Comparison of ENCODE assay signal across 17 cellular contexts in genomic region chr22:20953668-20954500, GRCh38. TPM values are rescaled to one million over a fixed set of nuclear protein-coding genes. Genes with fewer than 3 reads are reported as not detected.
DNase-seq lines count a peak whose midpoint lies in the region; ATAC-seq and TF ChIP-seq lines count a peak whose summit lies in the region.
"Had no signal": no experiment of that assay in that cellular context is flagged by ENCODE, and none has a peak within 500 bp of the region (broad histone marks: within the 10 kb centered on the region; RNA-seq: fewer than 3 reads in every experiment).

No MANE protein-coding gene starts in this region.

- no peak overlapping the region for H2AK9ac ChIP-seq in IMR-90 (replicated peaks; ENCODE audit: low read depth, low read length, poor library complexity)

- POLR2A ChIA-PET in AG04449 (lab: Yijun Ruan, JAX) (no interaction called here), IMR-90 (lab: Charles Lee; ENCODE audit: unreplicated experiment) (no interaction called here)

- DNase-seq in AG04449 (ENCODE audit: low read depth, low spot score) (peak; percentile 19), IMR-90 (peak; percentile 47), colonic mucosa (no peak), mucosa of descending colon (peak in 2 of 3 donors; percentile 32 to 37), MG63 (no peak), NCI-H1694 (lab: John Stamatoyannopoulos, UW) (no peak)
- DNase-seq: activated CD4-positive, CD25-positive, alpha-beta regulatory T cell treated with anti-CD3 and anti-CD28 coated beads, Interleukin-2, amount 50 U/mL, for 72 hours; activated effector memory CD4-positive, alpha-beta T cell treated with Interleukin-2 at 50 U/mL for 16 hours; naive B cell; NCI-H446; stimulated activated CD4-positive, alpha-beta T cell treated with anti-CD3 and anti-CD28 coated beads, Interleukin-15, amount 100 ng/mL, for 24 hours; stimulated activated naive CD4-positive, alpha-beta T cell had no signal

- H3K36me3 ChIP-seq in IMR-90 (ENCODE audit: control insufficient read depth, insufficient read depth, low read length) (peaks cover 39% of the 10 kb centered on the region), colonic mucosa (no peaks in the 10 kb centered on the region), mucosa of descending colon (ENCODE audit: low read depth) (peaks cover 5% of the 10 kb centered on the region), MG63 (peaks cover 52% of the 10 kb centered on the region)

- peak overlapping the region; percentile 50; the same call in 1 of the 2 replicates for H3K27ac ChIP-seq in IMR-90 (ENCODE audit: insufficient read depth, low read length)
- H3K27ac ChIP-seq in colonic mucosa: peak overlapping the region; percentile 78
- H3K27ac ChIP-seq: C4-2B, SJSA1 had no signal

- in situ Hi-C loops in IMR-90 (cut with MboI; ENCODE audit: low sequenced_read_pairs): no loop called here

- H3K79me1 ChIP-seq in IMR-90 (ENCODE audit: low read depth in 1 of 2, low read length in 2 of 2): peaks cover 27 to 72% of the 10 kb centered on the region in 2 experiments

- H3K23ac ChIP-seq in IMR-90 (ENCODE audit: low read depth, low read length): no peak overlapping the region

- H3K9ac ChIP-seq in IMR-90 (ENCODE audit: low read depth, low read length) (no peak overlapping the region), colonic mucosa (ENCODE audit: low read depth in 2 of 2, low read length in 2 of 2) (peak overlapping the region in 1 of 2 donors; percentile 73)

- H2BK15ac ChIP-seq in IMR-90 (ENCODE audit: low read depth, low read length): no peak overlapping the region

- BruUV-seq in IMR-90 (replicated peaks; lab: Mats Ljungman, UMichigan): no TSS peak

- no peak overlapping the region for H3K18ac ChIP-seq in IMR-90 (ENCODE audit: low read depth, low read length)

- no peak overlapping the region for H3K4me3 ChIP-seq in AG04449 (ENCODE audit: low read depth, low read length)
- no peak overlapping the region for H3K4me3 ChIP-seq in IMR-90 (ENCODE audit: insufficient read depth, low read depth, low read length)
- H3K4me3 ChIP-seq in colonic mucosa: no peak overlapping the region
- H3K4me3 ChIP-seq in mucosa of descending colon: no peak overlapping the region
- no peak overlapping the region for H3K4me3 ChIP-seq in MG63
- H3K4me3 ChIP-seq: HAP-1, SJSA1 had no signal

- H3K4ac ChIP-seq in IMR-90 (ENCODE audit: low read depth, low read length): peak overlapping the region; percentile 41; the same call in 1 of the 2 replicates

- TF ChIP-seq POLR2A in IMR-90 (IDR thresholded peaks at IDR 0.05; ENCODE audit: low read depth, low read length): no peak

- dilution Hi-C loops in IMR-90 (cut with HindIII; ENCODE audit: low sequenced_read_pairs, unreplicated experiment): no loop called here

- H3K4me2 ChIP-seq in IMR-90 (ENCODE audit: low read depth, low read length): no peak overlapping the region

- H3K4me1 ChIP-seq in IMR-90 (ENCODE audit: control insufficient read depth, insufficient read depth, low read length) (peaks cover 6% of the 10 kb centered on the region; the same call in 1 of the 2 replicates), colonic mucosa (peaks cover 17% of the 10 kb centered on the region), mucosa of descending colon (ENCODE audit: low read depth) (peaks cover 74% of the 10 kb centered on the region)

- CTCF ChIA-PET in AG04449 (lab: Yijun Ruan, JAX): interaction anchor here (1.1 to 7.1 kb wide), 8 partner anchors 7 to 73 kb away, joined by 3 to 54 read pairs (median 4); partner anchors contain the start of genes CRKL and LZTR1
- CTCF ChIA-PET in IMR-90 (lab: Yijun Ruan, JAX): interaction anchor here (0.5 kb wide), 1 partner anchor 9 kb away, joined by 5 read pairs; no protein-coding TSS in a partner anchor

- 100% methylated on average over 1 of the region's 8 CpGs; no CpG with 5 or more reads in 1 of the 2 experiments for WGBS in IMR-90 (ENCODE audit: extremely low coverage in 2 of 2, insufficient read length in 1 of 2), 2 experiments

- ATAC-seq in IMR-90 (ENCODE audit: low read depth): no peak
- ATAC-seq in mucosa of descending colon: no peak
- no peak for ATAC-seq in GM19395 (IDR thresholded peaks at IDR 0.05; ENCODE audit: unreplicated experiment)
- no peak for ATAC-seq in GM19324 (IDR thresholded peaks at IDR 0.05; ENCODE audit: low FRiP score, unreplicated experiment)

- H3K9me1 ChIP-seq in IMR-90 (ENCODE audit: insufficient read depth, low read length): peaks cover 22% of the 10 kb centered on the region

- H4K5ac ChIP-seq in IMR-90 (ENCODE audit: low read depth, low read length): no peak overlapping the region

- H3K14ac ChIP-seq in IMR-90 (replicated peaks; ENCODE audit: low read depth, low read length): no peak overlapping the region

- H2AK5ac ChIP-seq in IMR-90 (ENCODE audit: low read depth, low read length): no peak overlapping the region

- peaks cover 56% of the 10 kb centered on the region for H4K20me1 ChIP-seq in IMR-90 (ENCODE audit: insufficient read depth, low read length)

- H4K8ac ChIP-seq in IMR-90 (ENCODE audit: low read depth in 2 of 2, low read length in 2 of 2): no peak overlapping the region

- no peaks in the 10 kb centered on the region for H3K9me3 ChIP-seq in IMR-90 (ENCODE audit: control insufficient read depth, insufficient read depth, low read length)
- H3K9me3 ChIP-seq in colonic mucosa: no peaks in the 10 kb centered on the region
- no peaks in the 10 kb centered on the region for H3K9me3 ChIP-seq in mucosa of descending colon
- no peaks in the 10 kb centered on the region for H3K9me3 ChIP-seq in MG63
- H3K9me3 ChIP-seq: HAP-1, SJSA1 had no signal

- H3K56ac ChIP-seq in IMR-90 (ENCODE audit: extremely low read depth, insufficient read depth, low read length): no peak overlapping the region

- no peak overlapping the region for H2BK120ac ChIP-seq in IMR-90 (ENCODE audit: low read depth, low read length)

- 0 out of 2 replicates have a peak overlapping the region, but pooled peaks have one; percentile 36 for H4K91ac ChIP-seq in IMR-90 (ENCODE audit: insufficient read depth, low read depth, low read length)

- H2BK20ac ChIP-seq in IMR-90 (ENCODE audit: low read depth, low read length): no peak overlapping the region

- no peak overlapping the region for H2AFZ ChIP-seq in IMR-90 (replicated peaks; ENCODE audit: low read length, poor library complexity)

- H3K27me3 ChIP-seq in IMR-90 (ENCODE audit: control insufficient read depth, insufficient read depth, low read length): no peaks in the 10 kb centered on the region
- H3K27me3 ChIP-seq in colonic mucosa: no peaks in the 10 kb centered on the region
- H3K27me3 ChIP-seq in MG63: no peaks in the 10 kb centered on the region

- TF ChIP-seq CTCF in AG04449 (IDR thresholded peaks at IDR 0.05; ENCODE audit: insufficient read depth, low read length, missing control alignments): no peak
- no peak for TF ChIP-seq CTCF in IMR-90 (conservative IDR thresholded peaks at IDR 0.05; ENCODE audit: low read depth, low read length)
- no peak for TF ChIP-seq CTCF in colonic mucosa (IDR thresholded peaks at IDR 0.05)
- no peak for TF ChIP-seq CTCF in mucosa of descending colon (IDR thresholded peaks at IDR 0.05)

- no peak overlapping the region for H2BK5ac ChIP-seq in IMR-90 (ENCODE audit: low read depth, low read length, poor library complexity, severe bottlenecking)

- no peak for TF ChIP-seq RAD21 in IMR-90 (IDR thresholded peaks at IDR 0.05; ENCODE audit: low read length)

- intact Hi-C loops in IMR-90 (cut with micrococcal nuclease): loop anchor here (10.0 kb wide), 2 partner anchors 69 to 149 kb away; no protein-coding TSS in a partner anchor
- intact Hi-C loops in colonic mucosa (cut with DNase I): loop anchor here (5.0 kb wide), 1 partner anchor 37 kb away; the partner anchor contains the start of gene CRKL
- intact Hi-C loops in mucosa of descending colon (cut with DNase I, micrococcal nuclease): no loop called here

TF ChIP-seq in IMR-90, 13 proteins besides CTCF, POLR2A, EP300 and RAD21:
- TF ChIP-seq FOS (IDR thresholded peaks at IDR 0.05; ENCODE audit: low read depth, low read length): no peak
- no peak for TF ChIP-seq CHD1 (IDR thresholded peaks at IDR 0.05; ENCODE audit: low read depth, low read length)
- TF ChIP-seq CEBPB (IDR thresholded peaks at IDR 0.05; ENCODE audit: low read depth, low read length): peak; percentile 84
- TF ChIP-seq NFE2L2 (IDR thresholded peaks at IDR 0.05; ENCODE audit: low read depth, low read length): no peak

RNA-seq across cellular contexts. Expression of gene AIFM3, which starts 13.2 kb away (rescaled TPM):
- total RNA-seq in IMR-90 (2012; rRNA removed): under 0.01 and 0.18 TPM in 2 replicates
- polyA plus RNA-seq in IMR-90 (2012; rRNA removed): 0.09 TPM in 2 replicates
- polyA plus RNA-seq in IMR-90 (2012; cell fraction: cytosol; rRNA removed): 0.20 TPM in 1 of 2 replicates, not detected in the other
- polyA plus RNA-seq in IMR-90 (2012; cell fraction: nucleus; rRNA removed; ENCODE audit: low replicate concordance): 0.83 and 1.3 TPM in 2 replicates
- total RNA-seq in colonic mucosa: 100 to 1,000 TPM in 1 of 2 donors, 10 to 100 TPM in 1; 76.9 to 156 TPM
- 100 to 1,000 TPM in 2 of 3 donors, 10 to 100 TPM in 1; 73.1 to 239 (median 181) TPM for total RNA-seq in mucosa of descending colon
- 0.56 TPM in 1 of 2 replicates, not detected in the other for total RNA-seq in MG63 (2014; rRNA removed; shearing (Covaris generic); ENCODE audit: low replicate concordance)
- total RNA-seq: SJSA1 had no signal

RNA-seq across cellular contexts. Expression of gene LZTR1, which starts 28.2 kb away (rescaled TPM):
- 19.2 and 22.8 TPM in 2 replicates for total RNA-seq in IMR-90 (2012; rRNA removed)
- polyA plus RNA-seq in IMR-90 (2012; rRNA removed): 41.3 and 43.8 TPM in 2 replicates
- polyA plus RNA-seq in IMR-90 (2012; cell fraction: cytosol; rRNA removed): 11.2 and 23.0 TPM in 2 replicates
- polyA plus RNA-seq in IMR-90 (2012; cell fraction: nucleus; rRNA removed; ENCODE audit: low replicate concordance): 241 and 472 TPM in 2 replicates
- 10 to 100 TPM; 31.6 to 61.7 TPM for total RNA-seq in colonic mucosa
- 10 to 100 TPM; 42.9 to 71.3 (median 43.6) TPM for total RNA-seq in mucosa of descending colon
- total RNA-seq in MG63 (2014; rRNA removed; shearing (Covaris generic); ENCODE audit: low replicate concordance): 21.2 and 25.3 TPM in 2 replicates

RNA-seq across cellular contexts. Expression of gene CRKL, which starts 36.7 kb away (rescaled TPM):
- total RNA-seq in IMR-90 (2012; rRNA removed): 35.5 and 35.8 TPM in 2 replicates
- polyA plus RNA-seq in IMR-90 (2012; rRNA removed): 18.7 and 20.6 TPM in 2 replicates
- 10.2 and 12.1 TPM in 2 replicates for polyA plus RNA-seq in IMR-90 (2012; cell fraction: cytosol; rRNA removed)
- polyA plus RNA-seq in IMR-90 (2012; cell fraction: nucleus; rRNA removed; ENCODE audit: low replicate concordance): 8.6 and 11.6 TPM in 2 replicates
- 10 to 100 TPM; 63.6 to 82.5 TPM for total RNA-seq in colonic mucosa
- 10 to 100 TPM; 48.7 to 63.4 (median 55.3) TPM for total RNA-seq in mucosa of descending colon
- total RNA-seq in MG63 (2014; rRNA removed; shearing (Covaris generic); ENCODE audit: low replicate concordance): 23.1 and 25.0 TPM in 2 replicates

RNA-seq across cellular contexts. Expression of gene THAP7, which starts 48.0 kb away (rescaled TPM):
- total RNA-seq in IMR-90 (2012; rRNA removed) (13.3 and 14.2 TPM in 2 replicates), colonic mucosa (10 to 100 TPM; 12.9 to 23.3 TPM), mucosa of descending colon (10 to 100 TPM; 16.8 to 27.8 (median 19.8) TPM)
- 19.8 and 23.2 TPM in 2 replicates for polyA plus RNA-seq in IMR-90 (2012; rRNA removed)
- 20.8 and 28.8 TPM in 2 replicates for polyA plus RNA-seq in IMR-90 (2012; cell fraction: cytosol; rRNA removed)
- polyA plus RNA-seq in IMR-90 (2012; cell fraction: nucleus; rRNA removed; ENCODE audit: low replicate concordance): 38.3 and 68.2 TPM in 2 replicates
- total RNA-seq in MG63 (2014; rRNA removed; shearing (Covaris generic); ENCODE audit: low replicate concordance): 33.8 and 46.5 TPM in 2 replicates

Comparison
In these comparisons a context has a peak if more than half of its experiments do, and no peak if none do; other contexts are left out.
1. DNase-seq: peak in AG04449 (single experiment), IMR-90 (single experiment) and mucosa of descending colon (2 of 3); none in colonic mucosa (single experiment), MG63 (single experiment) and NCI-H1694 (single experiment).
2. RNA of gene AIFM3, which starts 13.2 kb away (total RNA-seq): 73.1 to 239 TPM in mucosa of descending colon and 76.9 to 156 TPM in colonic mucosa; 0.56 TPM in MG63 and under 0.01 to 0.18 TPM in IMR-90; every median in the first group is over 10 times any median in the second.
3. intact Hi-C loops: an anchor here in IMR-90 (10.0 kb wide) and colonic mucosa (5.0 kb wide); none called in mucosa of descending colon.